Comparison of ENCODE assay signal across 22 cellular contexts in the genomic region with DNA sequence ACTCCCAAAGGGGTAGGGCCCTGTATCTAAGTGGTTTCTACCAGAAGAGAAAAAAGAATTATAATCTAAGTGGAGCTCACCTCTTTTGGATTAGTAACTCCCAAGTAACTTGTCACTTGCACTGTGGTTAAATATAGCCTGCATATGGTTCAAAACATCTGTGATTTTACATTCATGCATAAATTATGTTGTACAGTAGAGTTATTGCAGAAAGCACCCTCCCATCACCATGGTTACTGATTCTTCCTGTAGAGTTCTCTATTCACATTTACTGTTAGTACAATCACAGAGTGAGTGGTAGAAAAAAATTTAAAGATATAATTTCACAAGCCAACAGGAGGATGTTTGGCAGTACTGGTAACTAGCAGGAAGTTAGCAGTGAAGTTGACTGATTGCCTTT.
"Had no signal": no experiment of that assay in that cellular context is flagged by ENCODE, and none has a peak within 500 bp of the region (broad histone marks: within the 10 kb centered on the region; RNA-seq: fewer than 3 reads in every experiment).

No MANE protein-coding gene starts in this region.

- H3K36me3 ChIP-seq: heart right ventricle, left ventricle myocardium inferior, lower lobe of right lung, neutrophil, sigmoid colon, stomach had no signal

- H3K9me3 Mint-ChIP-seq: mesothelial cell of epicardium had no signal

- H3K27me3 ChIP-seq: dorsolateral prefrontal cortex, heart right ventricle, neutrophil, sigmoid colon, stomach had no signal

- DNase-seq: cortex of kidney; dorsolateral prefrontal cortex; effector CD8-positive, alpha-beta T cell; heart right ventricle; hypothalamus; islet precursor cell; left ventricle myocardium inferior; lower lobe of right lung; psoas muscle; sigmoid colon; stimulated activated naive CD4-positive, alpha-beta T cell; stomach; substantia nigra; trophoblast cell had no signal

- FAIRE-seq: endometrium, frontal cortex had no signal

- H3K9me3 ChIP-seq: heart right ventricle, left ventricle myocardium inferior, lower lobe of right lung, neutrophil, psoas muscle, sigmoid colon, stomach had no signal

- H3K4me3 ChIP-seq: dorsolateral prefrontal cortex, heart right ventricle, left ventricle myocardium inferior, lower lobe of right lung, psoas muscle, sigmoid colon, skin epidermis, stomach had no signal

- H3K36me3 Mint-ChIP-seq: memory B cell; mesothelial cell of epicardium; natural killer cell treated with Interleukin-12 subunit alpha and Interleukin-12 subunit beta and Interleukin-15 and Interleukin-18, amount 100 ng/mL, for 72 hours had no signal

- ATAC-seq: esophagus mucosa; heart right ventricle; lower lobe of right lung; natural killer cell treated with Interleukin-12 subunit alpha and Interleukin-12 subunit beta and Interleukin-15 and Interleukin-18, amount 100 ng/mL, for 72 hours; psoas muscle had no signal

- H3K4me1 ChIP-seq: heart right ventricle, left ventricle myocardium inferior, lower lobe of right lung, psoas muscle, sigmoid colon, stomach had no signal

- H3K27ac Mint-ChIP-seq: memory B cell; mesothelial cell of epicardium; natural killer cell treated with Interleukin-12 subunit alpha and Interleukin-12 subunit beta and Interleukin-15 and Interleukin-18, amount 100 ng/mL, for 72 hours had no signal

- H3K27me3 Mint-ChIP-seq: memory B cell; natural killer cell treated with Interleukin-12 subunit alpha and Interleukin-12 subunit beta and Interleukin-15 and Interleukin-18, amount 100 ng/mL, for 72 hours had no signal

- H3K4me1 Mint-ChIP-seq: memory B cell, mesothelial cell of epicardium had no signal

- H3K4me3 Mint-ChIP-seq: memory B cell; mesothelial cell of epicardium; natural killer cell treated with Interleukin-12 subunit alpha and Interleukin-12 subunit beta and Interleukin-15 and Interleukin-18, amount 100 ng/mL, for 72 hours had no signal

- H3K27ac ChIP-seq: dorsolateral prefrontal cortex, heart right ventricle, left ventricle myocardium inferior, lower lobe of right lung, neutrophil, psoas muscle, sigmoid colon, skin epidermis, stomach had no signal
